1 cellular context compared by ENCODE assay signal in the genomic region with DNA sequence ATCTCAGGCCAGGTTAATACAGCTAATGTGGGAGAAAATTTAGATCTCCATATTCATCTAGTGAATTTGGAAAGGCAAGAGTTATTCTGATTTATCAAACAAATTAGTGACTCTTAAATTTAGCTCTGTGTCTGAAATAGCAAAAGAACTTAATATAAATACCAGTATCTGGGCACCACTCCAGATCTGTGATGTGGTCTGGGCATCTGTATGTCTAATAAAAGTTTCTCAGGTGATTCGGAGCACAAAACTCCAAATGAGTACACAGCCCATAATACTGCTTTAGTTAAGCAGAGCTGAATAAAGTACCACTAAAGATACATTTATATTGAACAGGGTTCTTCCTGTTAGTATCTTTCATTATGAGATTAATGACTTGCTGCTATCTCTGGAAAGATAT.
TF ChIP-seq lines count a peak whose summit lies in the region.

No MANE protein-coding gene starts in this region.

TF ChIP-seq in SK-N-SH treated with all-trans-retinoic acid at 6 μM for 48 hours, 23 proteins besides CTCF, POLR2A, EP300 and RAD21 (continued from another document):
- peak; percentile 18; the same call in 1 of the 2 replicates for TF ChIP-seq ISL1 (CRISPR knock-in tag; IDR thresholded peaks at IDR 0.05)
TF ChIP-seq in SK-N-SH treated with all-trans-retinoic acid at 6 μM for 48 hours: peak in this region for 1.
